Comparison of ENCODE assay signal across 1 cellular context in the genomic region with DNA sequence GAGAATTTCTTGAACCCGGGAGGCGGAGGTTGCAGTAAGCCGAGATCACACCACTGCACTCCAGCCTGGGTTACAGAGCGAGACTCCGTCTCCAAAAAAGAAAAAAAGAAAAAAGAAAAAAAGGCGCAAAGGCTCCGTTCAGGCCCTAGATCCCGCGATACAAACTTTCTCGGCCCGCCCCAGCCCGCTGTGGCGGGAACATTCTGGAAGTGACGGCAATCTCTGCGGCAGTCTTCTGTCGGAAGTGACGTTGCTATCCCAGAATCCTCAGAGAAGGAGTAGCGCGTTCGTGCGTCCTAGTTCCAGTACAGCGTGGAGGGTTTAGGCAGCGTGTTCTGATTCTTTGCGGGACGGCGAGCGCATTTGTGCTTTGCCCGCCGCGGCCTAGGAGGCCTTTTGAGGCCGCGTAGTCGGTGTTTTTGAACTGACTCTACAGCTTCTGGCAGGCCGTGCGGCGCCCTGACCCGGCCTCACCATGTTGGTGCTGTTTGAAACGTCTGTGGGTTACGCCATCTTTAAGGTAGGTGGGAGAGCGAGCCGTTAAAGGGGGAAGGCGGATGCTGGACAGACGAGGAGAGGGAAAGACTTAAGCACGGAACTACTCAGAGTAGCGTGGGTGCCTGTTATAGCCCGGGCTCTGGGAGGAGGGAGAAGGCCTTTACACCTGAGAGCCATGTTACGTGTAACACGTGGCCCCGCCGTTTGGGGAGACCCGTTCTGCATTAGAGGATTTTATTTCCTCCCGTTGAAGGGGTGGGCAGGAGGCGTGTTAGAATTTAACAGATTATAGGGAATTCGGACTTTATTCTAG.
TF ChIP-seq lines count a peak whose summit lies in the region.

A gene with protein sequence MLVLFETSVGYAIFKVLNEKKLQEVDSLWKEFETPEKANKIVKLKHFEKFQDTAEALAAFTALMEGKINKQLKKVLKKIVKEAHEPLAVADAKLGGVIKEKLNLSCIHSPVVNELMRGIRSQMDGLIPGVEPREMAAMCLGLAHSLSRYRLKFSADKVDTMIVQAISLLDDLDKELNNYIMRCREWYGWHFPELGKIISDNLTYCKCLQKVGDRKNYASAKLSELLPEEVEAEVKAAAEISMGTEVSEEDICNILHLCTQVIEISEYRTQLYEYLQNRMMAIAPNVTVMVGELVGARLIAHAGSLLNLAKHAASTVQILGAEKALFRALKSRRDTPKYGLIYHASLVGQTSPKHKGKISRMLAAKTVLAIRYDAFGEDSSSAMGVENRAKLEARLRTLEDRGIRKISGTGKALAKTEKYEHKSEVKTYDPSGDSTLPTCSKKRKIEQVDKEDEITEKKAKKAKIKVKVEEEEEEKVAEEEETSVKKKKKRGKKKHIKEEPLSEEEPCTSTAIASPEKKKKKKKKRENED (plus strand): TSS at position 297 of the 811 bp plus-strand sequence. CDS start 179 bp downstream, at position 476.

TF ChIP-seq in K562, 482 proteins besides CTCF, POLR2A, EP300 and RAD21 (continued from another document and continues in another):
- TF ChIP-seq ZNF639 (CRISPR knock-in tag; conservative IDR thresholded peaks at IDR 0.05 in 1 of 2, IDR thresholded peaks at IDR 0.05 in 1 of 2) (no peak), ZNF76 (CRISPR knock-in tag; IDR thresholded peaks at IDR 0.05; ENCODE audit: borderline replicate concordance) (0 out of 2 replicates have a peak, but pooled peaks have one; percentile 26), ATF7 (IDR thresholded peaks at IDR 0.05) (peak; percentile 72), KDM1A (IDR thresholded peaks at IDR 0.05) (no peak), ZNF143 (CRISPR knock-in tag; IDR thresholded peaks at IDR 0.05) (peak; percentile 81), PRPF4 (IDR thresholded peaks at IDR 0.05; ENCODE audit: insufficient read depth, low read depth, low read length, poor library complexity, severe bottlenecking) (peak; percentile 64), JUND (IDR thresholded peaks at IDR 0.05; ENCODE audit: borderline replicate concordance, low read depth, low read length) (peak; percentile 51; the same call in 1 of the 2 replicates), JUND (tag; IDR thresholded peaks at IDR 0.05; ENCODE audit: borderline replicate concordance, low read depth, low read length) (no peak; the same call in 2 of the 3 replicates), MED1 (CRISPR knock-in tag; IDR thresholded peaks at IDR 0.05; ENCODE audit: borderline replicate concordance) (no peak), KAT2B (IDR thresholded peaks at IDR 0.05; ENCODE audit: low read depth, low read length) (no peak), CTBP1 (IDR thresholded peaks at IDR 0.05; ENCODE audit: borderline replicate concordance) (no peak), FOXA3 (CRISPR knock-in tag; conservative IDR thresholded peaks at IDR 0.05 in 1 of 2, IDR thresholded peaks at IDR 0.05 in 1 of 2) (no peak), HDAC8 (tag; IDR thresholded peaks at IDR 0.05) (no peak), ARID3B (CRISPR knock-in tag; IDR thresholded peaks at IDR 0.05; ENCODE audit: borderline replicate concordance) (no peak), MECOM (CRISPR knock-in tag; IDR thresholded peaks at IDR 0.05) (no peak), KAT7 (CRISPR knock-in tag; IDR thresholded peaks at IDR 0.05; ENCODE audit: borderline replicate concordance) (peak; percentile 59; the same call in 1 of the 2 replicates), NFE2 (IDR thresholded peaks at IDR 0.05; ENCODE audit: low read depth) (no peak), ZNF217 (CRISPR knock-in tag; IDR thresholded peaks at IDR 0.05) (no peak), CREB3 (tag; conservative IDR thresholded peaks at IDR 0.05; ENCODE audit: low read depth) (no peak), ZNF668 (CRISPR knock-in tag; IDR thresholded peaks at IDR 0.05) (no peak), DEAF1 (CRISPR knock-in tag; IDR thresholded peaks at IDR 0.05) (no peak), USF2 (CRISPR knock-in tag; IDR thresholded peaks at IDR 0.05) (no peak), NCOA6 (IDR thresholded peaks at IDR 0.05) (no peak), ZNF41 (CRISPR knock-in tag; conservative IDR thresholded peaks at IDR 0.05) (no peak), KLF10 (CRISPR knock-in tag; IDR thresholded peaks at IDR 0.05) (no peak), PTBP1 (IDR thresholded peaks at IDR 0.05; ENCODE audit: low read depth, low read length) (no peak), TAF9B (IDR thresholded peaks at IDR 0.05; ENCODE audit: partially characterized antibody) (peak; percentile 85), U2AF2 (optimal IDR thresholded peaks at IDR 0.05; ENCODE audit: low read depth, low read length) (no peak), ELF2 (CRISPR knock-in tag; IDR thresholded peaks at IDR 0.05) (no peak), CREM (IDR thresholded peaks at IDR 0.05; ENCODE audit: low read depth) (peak; percentile 97), RBBP5 (IDR thresholded peaks at IDR 0.05; ENCODE audit: borderline replicate concordance, insufficient read depth, low read length, poor library complexity, severe bottlenecking) (no peak)
- TF ChIP-seq, protein P1, sequence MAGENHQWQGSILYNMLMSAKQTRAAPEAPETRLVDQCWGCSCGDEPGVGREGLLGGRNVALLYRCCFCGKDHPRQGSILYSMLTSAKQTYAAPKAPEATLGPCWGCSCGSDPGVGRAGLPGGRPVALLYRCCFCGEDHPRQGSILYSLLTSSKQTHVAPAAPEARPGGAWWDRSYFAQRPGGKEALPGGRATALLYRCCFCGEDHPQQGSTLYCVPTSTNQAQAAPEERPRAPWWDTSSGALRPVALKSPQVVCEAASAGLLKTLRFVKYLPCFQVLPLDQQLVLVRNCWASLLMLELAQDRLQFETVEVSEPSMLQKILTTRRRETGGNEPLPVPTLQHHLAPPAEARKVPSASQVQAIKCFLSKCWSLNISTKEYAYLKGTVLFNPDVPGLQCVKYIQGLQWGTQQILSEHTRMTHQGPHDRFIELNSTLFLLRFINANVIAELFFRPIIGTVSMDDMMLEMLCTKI (IDR thresholded peaks at IDR 0.05; ENCODE audit: partially characterized antibody) = no peak
- TF ChIP-seq, protein P2, sequence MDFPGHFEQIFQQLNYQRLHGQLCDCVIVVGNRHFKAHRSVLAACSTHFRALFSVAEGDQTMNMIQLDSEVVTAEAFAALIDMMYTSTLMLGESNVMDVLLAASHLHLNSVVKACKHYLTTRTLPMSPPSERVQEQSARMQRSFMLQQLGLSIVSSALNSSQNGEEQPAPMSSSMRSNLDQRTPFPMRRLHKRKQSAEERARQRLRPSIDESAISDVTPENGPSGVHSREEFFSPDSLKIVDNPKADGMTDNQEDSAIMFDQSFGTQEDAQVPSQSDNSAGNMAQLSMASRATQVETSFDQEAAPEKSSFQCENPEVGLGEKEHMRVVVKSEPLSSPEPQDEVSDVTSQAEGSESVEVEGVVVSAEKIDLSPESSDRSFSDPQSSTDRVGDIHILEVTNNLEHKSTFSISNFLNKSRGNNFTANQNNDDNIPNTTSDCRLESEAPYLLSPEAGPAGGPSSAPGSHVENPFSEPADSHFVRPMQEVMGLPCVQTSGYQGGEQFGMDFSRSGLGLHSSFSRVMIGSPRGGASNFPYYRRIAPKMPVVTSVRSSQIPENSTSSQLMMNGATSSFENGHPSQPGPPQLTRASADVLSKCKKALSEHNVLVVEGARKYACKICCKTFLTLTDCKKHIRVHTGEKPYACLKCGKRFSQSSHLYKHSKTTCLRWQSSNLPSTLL (IDR thresholded peaks at IDR 0.05) = no peak
- TF ChIP-seq, protein P3, sequence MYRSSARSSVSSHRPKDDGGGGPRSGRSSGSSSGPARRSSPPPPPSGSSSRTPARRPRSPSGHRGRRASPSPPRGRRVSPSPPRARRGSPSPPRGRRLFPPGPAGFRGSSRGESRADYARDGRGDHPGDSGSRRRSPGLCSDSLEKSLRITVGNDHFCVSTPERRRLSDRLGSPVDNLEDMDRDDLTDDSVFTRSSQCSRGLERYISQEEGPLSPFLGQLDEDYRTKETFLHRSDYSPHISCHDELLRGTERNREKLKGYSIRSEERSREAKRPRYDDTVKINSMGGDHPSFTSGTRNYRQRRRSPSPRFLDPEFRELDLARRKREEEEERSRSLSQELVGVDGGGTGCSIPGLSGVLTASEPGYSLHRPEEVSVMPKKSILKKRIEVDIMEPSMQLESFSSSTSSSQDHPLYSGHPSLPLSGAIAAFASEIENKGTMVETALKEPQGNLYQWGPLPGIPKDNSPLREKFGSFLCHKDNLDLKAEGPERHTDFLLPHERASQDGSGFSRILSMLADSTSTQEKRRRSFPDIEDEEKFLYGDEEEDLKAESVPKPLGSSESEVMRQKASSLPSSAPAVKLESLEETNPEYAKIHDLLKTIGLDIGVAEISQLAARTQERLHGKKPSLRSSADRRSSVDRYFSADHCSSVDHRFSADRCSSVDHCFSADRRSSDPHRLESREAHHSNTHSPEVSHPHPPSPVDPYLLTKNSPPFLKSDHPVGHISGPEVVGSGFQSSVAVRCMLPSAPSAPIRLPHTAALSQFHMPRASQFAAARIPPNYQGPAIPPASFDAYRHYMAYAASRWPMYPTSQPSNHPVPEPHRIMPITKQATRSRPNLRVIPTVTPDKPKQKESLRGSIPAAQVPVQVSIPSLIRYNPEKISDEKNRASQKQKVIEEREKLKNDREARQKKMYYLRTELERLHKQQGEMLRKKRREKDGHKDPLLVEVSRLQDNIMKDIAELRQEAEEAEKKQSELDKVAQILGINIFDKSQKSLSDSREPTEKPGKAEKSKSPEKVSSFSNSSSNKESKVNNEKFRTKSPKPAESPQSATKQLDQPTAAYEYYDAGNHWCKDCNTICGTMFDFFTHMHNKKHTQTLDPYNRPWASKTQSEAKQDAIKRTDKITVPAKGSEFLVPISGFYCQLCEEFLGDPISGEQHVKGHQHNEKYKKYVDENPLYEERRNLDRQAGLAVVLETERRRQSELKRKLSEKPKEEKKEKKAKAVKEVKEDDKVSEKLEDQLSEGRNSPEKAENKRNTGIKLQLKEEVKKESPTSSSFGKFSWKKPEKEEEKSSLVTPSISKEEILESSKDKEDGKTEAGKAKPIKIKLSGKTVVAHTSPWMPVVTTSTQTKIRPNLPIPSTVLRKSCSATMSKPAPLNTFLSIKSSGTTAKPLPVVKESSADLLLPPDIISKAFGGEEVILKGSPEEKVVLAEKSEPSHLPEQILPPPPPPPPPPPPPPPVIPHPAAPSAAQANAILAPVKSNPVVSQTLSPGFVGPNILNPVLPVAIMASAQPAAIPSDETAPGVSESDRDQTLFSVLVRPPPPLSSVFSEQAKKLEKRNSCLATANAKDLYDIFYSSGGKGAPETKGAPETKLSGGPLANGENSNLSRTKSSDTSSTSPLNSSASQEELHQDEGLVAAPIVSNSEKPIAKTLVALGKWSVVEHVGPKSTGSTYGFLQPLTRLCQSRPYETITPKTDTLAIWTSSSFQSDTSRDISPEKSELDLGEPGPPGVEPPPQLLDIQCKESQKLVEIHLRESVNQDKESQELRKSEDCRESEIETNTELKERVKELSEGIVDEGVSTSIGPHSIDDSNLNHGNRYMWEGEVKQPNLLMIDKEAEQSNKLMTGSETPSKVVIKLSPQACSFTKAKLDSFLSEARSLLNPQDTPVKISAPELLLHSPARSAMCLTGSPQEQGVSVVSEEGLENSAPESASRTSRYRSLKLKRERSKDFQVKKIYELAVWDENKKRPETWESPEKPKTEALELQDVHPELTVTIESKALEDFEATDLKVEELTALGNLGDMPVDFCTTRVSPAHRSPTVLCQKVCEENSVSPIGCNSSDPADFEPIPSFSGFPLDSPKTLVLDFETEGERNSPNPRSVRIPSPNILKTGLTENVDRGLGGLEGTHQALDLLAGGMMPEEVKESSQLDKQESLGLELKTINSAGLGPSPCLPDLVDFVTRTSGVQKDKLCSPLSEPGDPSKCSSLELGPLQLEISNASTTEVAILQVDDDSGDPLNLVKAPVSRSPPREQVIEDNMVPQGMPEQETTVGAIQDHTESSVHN (IDR thresholded peaks at IDR 0.05; ENCODE audit: borderline replicate concordance in 1 of 2, low read depth in 1 of 2) = no peak
